Comparison of ENCODE assay signal across 29 cellular contexts in the genomic region with DNA sequence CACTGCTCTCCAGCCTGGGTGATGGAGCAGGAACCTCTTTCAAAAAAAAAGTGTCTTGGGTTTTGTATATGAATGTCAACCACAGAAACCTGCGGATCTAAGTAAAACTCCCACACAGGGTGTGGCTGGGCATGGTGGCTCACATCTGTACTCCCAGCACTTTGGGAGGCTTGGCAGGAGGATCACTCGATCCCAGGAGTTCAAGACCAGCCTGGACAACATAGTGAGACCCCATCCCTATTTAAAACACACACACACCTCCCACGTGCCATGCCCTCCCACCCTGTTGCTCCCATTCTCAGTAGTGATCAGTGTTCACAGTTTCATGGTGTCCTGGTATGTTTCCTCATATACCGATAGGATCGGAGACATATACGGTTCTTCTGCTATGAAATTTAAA. TPM values are rescaled to one million over a fixed set of nuclear protein-coding genes. Genes with fewer than 3 reads are reported as not detected.
A peak's percentile ranks its signal among the peaks of the same experiment; 100 is the strongest.
DNase-seq lines count a peak whose midpoint lies in the region; ATAC-seq and TF ChIP-seq lines count a peak whose summit lies in the region.
"Had no signal": no experiment of that assay in that cellular context is flagged by ENCODE, and none has a peak within 500 bp of the region (broad histone marks: within the 10 kb centered on the region; RNA-seq: fewer than 3 reads in every experiment).

No MANE protein-coding gene starts in this region.

- no peak for TF ChIP-seq CTCF in left ventricle myocardium inferior (IDR thresholded peaks at IDR 0.05; ENCODE audit: borderline replicate concordance)
- no peak for TF ChIP-seq CTCF in HEK293 (tag by site-specific recombination; IDR thresholded peaks at IDR 0.05)
- TF ChIP-seq CTCF in WTC11 (IDR thresholded peaks at IDR 0.05) = no peak
- TF ChIP-seq CTCF in spleen (IDR thresholded peaks at IDR 0.05 in 8 of 11, conservative IDR thresholded peaks at IDR 0.05 in 3 of 11) = no peak

- H3K36me3 ChIP-seq in left ventricle myocardium inferior (peaks cover 94% of the 10 kb centered on the region), HEK293 (ENCODE audit: control insufficient read depth in 2 of 2, insufficient read depth in 1 of 2, low read length in 2 of 2) (peaks cover 21 to 70% of the 10 kb centered on the region in 2 experiments; a peak in 2 of 3 replicates), spleen (peaks cover 5 to 100% (median 97%) of the 10 kb centered on the region in 6 donors), neuronal stem cell (replicated peaks in 1 of 2; ENCODE audit: control insufficient read depth in 2 of 2, insufficient read depth in 2 of 2, low read length in 2 of 2) (peaks cover 32 to 71% of the 10 kb centered on the region in 2 donors)

- no peak overlapping the region for H2BK120ac ChIP-seq in neuronal stem cell (ENCODE audit: low read depth, low read length)

- H3K4me1 ChIP-seq in left ventricle myocardium inferior = no peaks in the 10 kb centered on the region
- H3K4me1 ChIP-seq in HEK293 (ENCODE audit: control insufficient read depth, insufficient read depth, low read length) = no peaks in the 10 kb centered on the region
- H3K4me1 ChIP-seq in spleen = no peaks in the 10 kb centered on the region
- H3K4me1 ChIP-seq in neuronal stem cell (ENCODE audit: control insufficient read depth in 2 of 2, insufficient read depth in 1 of 2, low read depth in 1 of 2, low read length in 2 of 2) = peaks cover 0 to 6% of the 10 kb centered on the region in 2 donors
- H3K4me1 ChIP-seq: A549, Caco-2, SJCRH30 had no signal

- H3K27ac ChIP-seq in left ventricle myocardium inferior (replicated peaks) = no peak overlapping the region
- H3K27ac ChIP-seq in HEK293 (ENCODE audit: extremely low read depth, low read depth, low read length) = no peak overlapping the region
- H3K27ac ChIP-seq in spleen = no peak overlapping the region
- H3K27ac ChIP-seq in neuronal stem cell (replicated peaks; ENCODE audit: low read length) = no peak overlapping the region
- H3K27ac ChIP-seq: A549, SJCRH30 had no signal

- no peak overlapping the region for H4K91ac ChIP-seq in neuronal stem cell (ENCODE audit: low read depth, low read length, poor library complexity)

- H3K18ac ChIP-seq in neuronal stem cell (ENCODE audit: low read length) = no peak overlapping the region

- H3K4me3 ChIP-seq in left ventricle myocardium inferior = no peak overlapping the region
- H3K4me3 ChIP-seq in HEK293 (ENCODE audit: low read depth, low read length) = no peak overlapping the region
- no peak overlapping the region for H3K4me3 ChIP-seq in spleen
- no peak overlapping the region for H3K4me3 ChIP-seq in neuronal stem cell (ENCODE audit: low read length in 2 of 2)
- H3K4me3 ChIP-seq: A549, GM12878, GM23338, SJCRH30 had no signal

- no peaks in the 10 kb centered on the region for H3K9me3 Mint-ChIP-seq in WTC11
- H3K9me3 Mint-ChIP-seq: CD8-positive, alpha-beta T cell; GM23338; H9; HFFc6 had no signal

- H3K9ac ChIP-seq in neuronal stem cell (ENCODE audit: low read depth, low read length, poor library complexity) = no peak overlapping the region

- no peak overlapping the region for H2AFZ ChIP-seq in neuronal stem cell (ENCODE audit: low read length)
- H2AFZ ChIP-seq: GM23338 had no signal

- H3K27me3 Mint-ChIP-seq in WTC11 (ENCODE audit: low read depth) = no peaks in the 10 kb centered on the region

- H3K4me2 ChIP-seq in neuronal stem cell (ENCODE audit: insufficient read depth, low read length, poor library complexity, severe bottlenecking) = no peak overlapping the region
- H3K4me2 ChIP-seq: A549, GM23338 had no signal

- peaks cover 31% of the 10 kb centered on the region for H3K36me3 Mint-ChIP-seq in WTC11

- WGBS in spleen, 5 donors = 92 to 96% (median 95%) methylated on average over 4 to 6 of the region's 6 CpGs
- WGBS in neuronal stem cell (ENCODE audit: extremely low coverage in 2 of 2, insufficient read length in 2 of 2, insufficient replicate concordance in 1 of 2), 2 donors = no CpG with 5 or more reads among the region's 6 CpGs

- H3K23ac ChIP-seq in neuronal stem cell (ENCODE audit: low read depth, low read length, poor library complexity) = no peak overlapping the region

- no peaks in the 10 kb centered on the region for H3K27me3 ChIP-seq in left ventricle myocardium inferior (ENCODE audit: low read depth)
- no peaks in the 10 kb centered on the region for H3K27me3 ChIP-seq in spleen (replicated peaks in 1 of 7)
- H3K27me3 ChIP-seq in neuronal stem cell (ENCODE audit: control insufficient read depth in 3 of 3, insufficient read depth in 3 of 3, low read depth in 1 of 3, low read length in 3 of 3) = no peaks in the 10 kb centered on the region
- H3K27me3 ChIP-seq: SJCRH30 had no signal

- H2BK5ac ChIP-seq in neuronal stem cell (ENCODE audit: low read length) = no peak overlapping the region

- H3K9me3 ChIP-seq in left ventricle myocardium inferior (replicated peaks) (no peaks in the 10 kb centered on the region), HEK293 (ENCODE audit: control insufficient read depth, insufficient read depth, low read depth, low read length) (no peaks in the 10 kb centered on the region), spleen (no peaks in the 10 kb centered on the region), neuronal stem cell (replicated peaks in 1 of 2; ENCODE audit: control insufficient read depth in 2 of 2, insufficient read depth in 1 of 2, low read depth in 1 of 2, low read length in 2 of 2) (no peaks in the 10 kb centered on the region)
- H3K9me3 ChIP-seq: A549, Caco-2, SJCRH30 had no signal

- H3K27ac Mint-ChIP-seq in WTC11 = no peak overlapping the region
- H3K27ac Mint-ChIP-seq: CD8-positive, alpha-beta T cell; GM23338; H9; HFFc6 had no signal

- no peak overlapping the region for H2BK12ac ChIP-seq in neuronal stem cell (ENCODE audit: low read length)

- CTCF ChIA-PET in HEK293 (lab: Yijun Ruan, JAX) (interaction anchor here (0.7 kb wide), 1 partner anchor 512 kb away, joined by 3 read pairs; no protein-coding TSS in a partner anchor), WTC11 (lab: Charles Lee) (interaction anchor here (1.8 kb wide), 1 partner anchor 109 kb away, joined by 6 read pairs; a partner anchor contains a TSS)

- H2AK5ac ChIP-seq in neuronal stem cell (ENCODE audit: low read depth, low read length) = no peak overlapping the region

- no peak overlapping the region for H3K14ac ChIP-seq in neuronal stem cell (ENCODE audit: low read length)

- no peaks in the 10 kb centered on the region for H3K79me1 ChIP-seq in neuronal stem cell (ENCODE audit: low read depth, low read length)

- no peak overlapping the region for H3K4me3 Mint-ChIP-seq in WTC11
- H3K4me3 Mint-ChIP-seq: CD8-positive, alpha-beta T cell; GM23338; H9; HFFc6 had no signal

- POLR2A ChIA-PET in HEK293 (lab: Yijun Ruan, JAX) (interaction anchor here (0.7 to 2.7 kb wide), 2 partner anchors 9 to 102 kb away, joined by 3 to 11 read pairs; a partner anchor contains a TSS), WTC11 (lab: Charles Lee) (no interaction called here)

- peak; percentile 0 for DNase-seq in left ventricle myocardium inferior
- no peak for DNase-seq in left ventricle myocardium superior
- no peak for DNase-seq in WTC11 (ENCODE audit: low spot score)
- peak; percentile 23 for DNase-seq in spleen
- DNase-seq in neuronal stem cell (ENCODE audit: low spot score) = no peak
- DNase-seq in middle frontal gyrus (ENCODE audit: extremely low spot score, low spot score) = no peak
- DNase-seq: AML-193; C1 segment of cervical spinal cord; Caco-2; CD8-positive, alpha-beta T cell; H9; HFFc6; KBM-7; MM.1S; NCI-H1105 treated with DMSO at 0.1 percent for 48 hours; NCI-H146; NCI-H2029; NCI-H446; NCI-H524 treated with DMSO at 0.1 percent for 48 hours; NCI-H774; PC-3; SJCRH30 had no signal

- no peaks in the 10 kb centered on the region for H3K4me1 Mint-ChIP-seq in WTC11
- H3K4me1 Mint-ChIP-seq: GM23338, H9 had no signal

- no peak for ATAC-seq in left ventricle myocardium superior
- no peak for ATAC-seq in WTC11
- ATAC-seq: A549; CD8-positive, alpha-beta T cell; GM12878; GM23338; PC-3; Right ventricle myocardium inferior; SK-N-SH treated with all-trans-retinoic acid at 6 μM for 48 hours had no signal

- no peak for TF ChIP-seq POLR2A in spleen (IDR thresholded peaks at IDR 0.05)

- H2BK15ac ChIP-seq in neuronal stem cell (ENCODE audit: low read length) = no peak overlapping the region

- H3K4ac ChIP-seq in neuronal stem cell (ENCODE audit: low read length) = no peak overlapping the region

- intact Hi-C loops in left ventricle myocardium inferior (cut with micrococcal nuclease) = no loop called here
- intact Hi-C loops in left ventricle myocardium superior (cut with micrococcal nuclease) = no loop called here
- intact Hi-C loops in spleen (cut with DNase I; ENCODE audit: low total_unique reads) = no loop called here

- H4K8ac ChIP-seq in neuronal stem cell (ENCODE audit: low read depth, low read length) = no peak overlapping the region

TF ChIP-seq in HEK293, 187 proteins besides CTCF, POLR2A, EP300 and RAD21:
- TF ChIP-seq SCRT2 (tag by site-specific recombination; IDR thresholded peaks at IDR 0.05) = peak; percentile 57; the same call in 1 of the 2 replicates
- TF ChIP-seq ZNF121 (tag by site-specific recombination; IDR thresholded peaks at IDR 0.05) = peak; percentile 76; the same call in 1 of the 2 replicates
- no peak for TF ChIP-seq ZNF302 (tag by site-specific recombination; IDR thresholded peaks at IDR 0.05; ENCODE audit: low read depth)

RNA-seq across cellular contexts. Expression of a gene that starts 9.2 kb away (rescaled TPM):
- total RNA-seq in left ventricle myocardium inferior (32.9 TPM), left ventricle myocardium superior (29.8 TPM), WTC11 (2021) (28.5 to 40.9 TPM (median 40.6 TPM) in 3 replicates), spleen (10 to 100 TPM; 15.2 to 30.5 (median 18.7) TPM)
- polyA plus RNA-seq in spleen = 10 to 100 TPM; 13.1 to 21.7 (median 19.8) TPM
- polyA plus RNA-seq in neuronal stem cell (2013, experiment 1 of 2) = 32.4 TPM
- 32.9 TPM for polyA plus RNA-seq in neuronal stem cell (2013, experiment 2 of 2)

RNA-seq across cellular contexts. Expression of a gene that starts 21.4 kb away (rescaled TPM):
- total RNA-seq in left ventricle myocardium inferior (0.47 TPM), left ventricle myocardium superior (0.62 TPM), WTC11 (2021) (0.23 TPM in 1 of 3 replicates, not detected in the others), spleen (10 to 100 TPM; 11.7 to 48.1 (median 20.3) TPM)
- polyA plus RNA-seq in spleen = 10 to 100 TPM; 10.2 to 15.9 (median 12.1) TPM
- polyA plus RNA-seq in neuronal stem cell (2013, experiment 1 of 2) = 0.15 TPM
- 0.14 TPM for polyA plus RNA-seq in neuronal stem cell (2013, experiment 2 of 2)
- total RNA-seq: CD8-positive, alpha-beta T cell; GM23338; H9; HT1080; SJCRH30 had no signal

RNA-seq across cellular contexts. Expression of a gene that starts 44.5 kb away (rescaled TPM):
- total RNA-seq in left ventricle myocardium inferior = 27.2 TPM
- total RNA-seq in left ventricle myocardium superior = 32.5 TPM
- total RNA-seq in WTC11 (2021) = 125 to 126 TPM (median 126 TPM) in 3 replicates
- 10 to 100 TPM; 18.2 to 32.0 (median 29.4) TPM for total RNA-seq in spleen
- polyA plus RNA-seq in spleen = 10 to 100 TPM; 13.6 to 25.7 (median 13.7) TPM
- polyA plus RNA-seq in neuronal stem cell (2013, experiment 1 of 2) = 119 TPM
- polyA plus RNA-seq in neuronal stem cell (2013, experiment 2 of 2) = 114 TPM

Comparison
In these comparisons a context has a peak if more than half of its experiments do, and no peak if none do; other contexts are left out.
1. DNase-seq: peak in left ventricle myocardium inferior (single experiment) and spleen (single experiment); none in left ventricle myocardium superior (single experiment), WTC11 (single experiment), neuronal stem cell (single experiment) and middle frontal gyrus (single experiment).